Comparison of ENCODE assay signal across 8 cellular contexts in genomic region chr7:94657771-94658693, GRCh38. TPM values are rescaled to one million over a fixed set of nuclear protein-coding genes. Genes with fewer than 3 reads are reported as not detected.
DNase-seq lines count a peak whose midpoint lies in the region; ATAC-seq and TF ChIP-seq lines count a peak whose summit lies in the region.

No MANE protein-coding gene starts in this region.

- H3K4me3 ChIP-seq in KMS-11 (IDR thresholded peaks at IDR 0.05; ENCODE audit: insufficient read depth, low read depth, low read length) (no peak overlapping the region), Peyer's patch (peak overlapping the region; percentile 37 to 55 (median 48)), esophagus squamous epithelium (peak overlapping the region; percentile 5 to 73 (median 56))

- peak overlapping the region; percentile 67 for H3K4me2 ChIP-seq in KMS-11

- no peak overlapping the region for H3K27ac Mint-ChIP-seq in activated T-cell treated with anti-CD3 and anti-CD28 coated beads, Interleukin-2, amount 50 U/mL, for 72 hours
- peak overlapping the region; percentile 30 to 71 for H3K27ac Mint-ChIP-seq in natural killer cell
- H3K27ac Mint-ChIP-seq in stimulated activated effector memory CD8-positive, alpha-beta T cell treated with anti-CD3 and anti-CD28 coated beads, Interleukin-12 subunit alpha, Interleukin-12 subunit beta, amount 100 ng/mL, for 72 hours = no peak overlapping the region

- H3K27ac ChIP-seq in KMS-11 (no peak overlapping the region), Peyer's patch (peak overlapping the region in 3 of 4 donors; percentile 21 to 59 (median 41)), esophagus squamous epithelium (peak overlapping the region in 3 of 4 donors; percentile 47 to 65 (median 63))

- ATAC-seq in GM21825 (IDR thresholded peaks at IDR 0.05; ENCODE audit: unreplicated experiment) = peak; percentile 85
- peak; percentile 87 to 88 for ATAC-seq in activated T-cell treated with anti-CD3 and anti-CD28 coated beads, Interleukin-2, amount 50 U/mL, for 72 hours (replicated peaks in 1 of 2)
- ATAC-seq in natural killer cell = peak; percentile 83 to 95 (median 85)
- peak; percentile 92 for ATAC-seq in stimulated activated effector memory CD8-positive, alpha-beta T cell treated with anti-CD3 and anti-CD28 coated beads, Interleukin-12 subunit alpha, Interleukin-12 subunit beta, amount 100 ng/mL, for 72 hours

- WGBS in esophagus squamous epithelium, 2 donors = 60 to 67% methylated on average over 19 to 25 of the region's 38 CpGs

- no peaks in the 10 kb centered on the region for H3K36me3 Mint-ChIP-seq in activated T-cell treated with anti-CD3 and anti-CD28 coated beads, Interleukin-2, amount 50 U/mL, for 72 hours (ENCODE audit: insufficient read depth in 2 of 2)
- no peaks in the 10 kb centered on the region for H3K36me3 Mint-ChIP-seq in natural killer cell
- no peaks in the 10 kb centered on the region for H3K36me3 Mint-ChIP-seq in stimulated activated effector memory CD8-positive, alpha-beta T cell treated with anti-CD3 and anti-CD28 coated beads, Interleukin-12 subunit alpha, Interleukin-12 subunit beta, amount 100 ng/mL, for 72 hours

- no peak overlapping the region for H2AFZ ChIP-seq in KMS-11 (ENCODE audit: low read depth)

- peaks cover 55% of the 10 kb centered on the region for H3K4me1 ChIP-seq in KMS-11 (ENCODE audit: low read depth, poor library complexity, severe bottlenecking)
- H3K4me1 ChIP-seq in Peyer's patch = peaks cover 0 to 24% (median 0%) of the 10 kb centered on the region in 4 donors
- peaks cover 10 to 41% (median 12%) of the 10 kb centered on the region in 3 donors for H3K4me1 ChIP-seq in esophagus squamous epithelium

- TF ChIP-seq POLR2A in Peyer's patch (IDR thresholded peaks at IDR 0.05) (no peak), esophagus squamous epithelium (IDR thresholded peaks at IDR 0.05) (no peak)

- H3K36me3 ChIP-seq in KMS-11 (ENCODE audit: insufficient read depth) (no peaks in the 10 kb centered on the region), Peyer's patch (no peaks in the 10 kb centered on the region), esophagus squamous epithelium (no peaks in the 10 kb centered on the region)

- no peak overlapping the region for H3K9ac ChIP-seq in KMS-11

- peaks cover 23% of the 10 kb centered on the region for H3K4me1 Mint-ChIP-seq in activated T-cell treated with anti-CD3 and anti-CD28 coated beads, Interleukin-2, amount 50 U/mL, for 72 hours (ENCODE audit: low read depth)
- H3K4me1 Mint-ChIP-seq in natural killer cell = peaks cover 20 to 29% of the 10 kb centered on the region in 2 donors
- H3K4me1 Mint-ChIP-seq in stimulated activated effector memory CD8-positive, alpha-beta T cell treated with anti-CD3 and anti-CD28 coated beads, Interleukin-12 subunit alpha, Interleukin-12 subunit beta, amount 100 ng/mL, for 72 hours = peaks cover 18% of the 10 kb centered on the region

- no peaks in the 10 kb centered on the region for H3K9me3 Mint-ChIP-seq in activated T-cell treated with anti-CD3 and anti-CD28 coated beads, Interleukin-2, amount 50 U/mL, for 72 hours
- H3K9me3 Mint-ChIP-seq in natural killer cell = no peaks in the 10 kb centered on the region
- H3K9me3 Mint-ChIP-seq in stimulated activated effector memory CD8-positive, alpha-beta T cell treated with anti-CD3 and anti-CD28 coated beads, Interleukin-12 subunit alpha, Interleukin-12 subunit beta, amount 100 ng/mL, for 72 hours = no peaks in the 10 kb centered on the region

- peaks cover 61% of the 10 kb centered on the region for H3K79me2 ChIP-seq in KMS-11 (ENCODE audit: insufficient read depth, low read depth)

- H3K27me3 Mint-ChIP-seq in activated T-cell treated with anti-CD3 and anti-CD28 coated beads, Interleukin-2, amount 50 U/mL, for 72 hours (ENCODE audit: low read depth) = peaks cover 25% of the 10 kb centered on the region
- H3K27me3 Mint-ChIP-seq in natural killer cell (ENCODE audit: low read depth in 2 of 2) = peaks cover 12 to 15% of the 10 kb centered on the region in 2 donors

- intact Hi-C loops in esophagus squamous epithelium (cut with DNase I) = no loop called here
- intact Hi-C loops in natural killer cell (cut with micrococcal nuclease) = loop anchor here (5.0 kb wide), 1 partner anchor 146 kb away; no protein-coding TSS in a partner anchor

- DNase-seq in DMS153 (lab: John Stamatoyannopoulos, UW) = peak; percentile 94
- DNase-seq in Peyer's patch = peak; percentile 92 to 98 (median 93)
- DNase-seq in activated T-cell treated with anti-CD3 and anti-CD28 coated beads, Interleukin-2, amount 50 U/mL, for 72 hours = peak; percentile 94 to 95
- DNase-seq in esophagus squamous epithelium (lab: John Stamatoyannopoulos, UW) = peak; percentile 83
- DNase-seq in natural killer cell = peak; percentile 88
- peak; percentile 69 to 92 for DNase-seq in stimulated activated effector memory CD8-positive, alpha-beta T cell treated with anti-CD3 and anti-CD28 coated beads, Interleukin-12 subunit alpha, Interleukin-12 subunit beta, amount 100 ng/mL, for 72 hours (ENCODE audit: low spot score in 2 of 2)

- H3K4me3 Mint-ChIP-seq in activated T-cell treated with anti-CD3 and anti-CD28 coated beads, Interleukin-2, amount 50 U/mL, for 72 hours = peak overlapping the region; percentile 80 to 88
- peak overlapping the region; percentile 84 for H3K4me3 Mint-ChIP-seq in natural killer cell
- peak overlapping the region; percentile 73 for H3K4me3 Mint-ChIP-seq in stimulated activated effector memory CD8-positive, alpha-beta T cell treated with anti-CD3 and anti-CD28 coated beads, Interleukin-12 subunit alpha, Interleukin-12 subunit beta, amount 100 ng/mL, for 72 hours

- TF ChIP-seq CTCF in KMS-11 (conservative IDR thresholded peaks at IDR 0.05; ENCODE audit: low read depth, low read length) (no peak), Peyer's patch (IDR thresholded peaks at IDR 0.05) (peak in 1 of 6 experiments; percentile 11), esophagus squamous epithelium (IDR thresholded peaks at IDR 0.05) (peak in 1 of 6 experiments; percentile 39), natural killer cell (IDR thresholded peaks at IDR 0.05) (no peak)

- H3K27me3 ChIP-seq in KMS-11 (ENCODE audit: insufficient read depth, low read depth) (no peaks in the 10 kb centered on the region), Peyer's patch (no peaks in the 10 kb centered on the region), esophagus squamous epithelium (peaks cover 0 to 43% (median 7%) of the 10 kb centered on the region in 4 donors)

- no peaks in the 10 kb centered on the region for H3K9me3 ChIP-seq in Peyer's patch
- H3K9me3 ChIP-seq in esophagus squamous epithelium = peaks cover 0 to 8% (median 0%) of the 10 kb centered on the region in 3 donors

- no peaks in the 10 kb centered on the region; the same call in 1 of the 2 replicates for H4K20me1 ChIP-seq in KMS-11 (ENCODE audit: insufficient read depth)

RNA-seq across cellular contexts. Expression of gene SGCE, which starts 2.1 kb away (rescaled TPM):
- total RNA-seq in Peyer's patch = 10 to 100 TPM in 3 of 4 donors, 1 to 10 TPM in 1; 3.7 to 14.9 (median 11.4) TPM
- 1 to 10 TPM; 1.6 to 1.9 TPM for total RNA-seq in activated T-cell treated with anti-CD3 and anti-CD28 coated beads, Interleukin-2, amount 50 U/mL, for 72 hours
- total RNA-seq in esophagus squamous epithelium = 10 to 100 TPM in 2 of 4 donors, 1 to 10 TPM in 1, under 1 TPM in 1; 0.38 to 44.8 (median 13.2) TPM
- under 1 TPM; 0.20 to 0.65 (median 0.28) TPM for total RNA-seq in natural killer cell

Comparison
In these comparisons a context has a peak if more than half of its experiments do, and no peak if none do; other contexts are left out.
1. H3K27ac Mint-ChIP-seq: peak in natural killer cell (2 of 2); none in activated T-cell treated with anti-CD3 and anti-CD28 coated beads, Interleukin-2, amount 50 U/mL, for 72 hours (single experiment) and stimulated activated effector memory CD8-positive, alpha-beta T cell treated with anti-CD3 and anti-CD28 coated beads, Interleukin-12 subunit alpha, Interleukin-12 subunit beta, amount 100 ng/mL, for 72 hours (single experiment).
2. Peak in every context shown above with its lines, with median percentiles within 50 percentile points of each other: DNase-seq, ATAC-seq and H3K4me3 Mint-ChIP-seq.